19 cellular contexts compared by ENCODE assay signal in genomic region chr14:97491697-97492096, GRCh38.
"Had no signal": no experiment of that assay in that cellular context is flagged by ENCODE, and none has a peak within 500 bp of the region (broad histone marks: within the 10 kb centered on the region; RNA-seq: fewer than 3 reads in every experiment).

No MANE protein-coding gene starts in this region.

- H3K36me3 ChIP-seq: heart right ventricle, thoracic aorta, vagina had no signal

- ATAC-seq: activated CD4-positive, alpha-beta T cell treated with anti-CD3 and anti-CD28 coated beads for 36 hours; activated T-cell treated with anti-CD3 and anti-CD28 coated beads, Interleukin-2, amount 50 U/mL, for 4 hours; heart right ventricle; naive thymus-derived CD8-positive, alpha-beta T cell; stimulated activated naive B cell treated with anti-CD40 and anti-IgM and Interleukin-4, amounts not matched to agents 10 μg/mL and 1 μg/mL and 100 μg/mL, for 72 hours had no signal

- H3K4me3 ChIP-seq: heart right ventricle, thoracic aorta, vagina had no signal

- H3K9me3 ChIP-seq: thoracic aorta, vagina had no signal

- H3K27ac ChIP-seq: heart right ventricle, thoracic aorta, vagina had no signal

- DNase-seq: activated B cell treated with CpG ODN at 0.5 μM for 24 hours; activated CD4-positive, alpha-beta T cell treated with anti-CD3 and anti-CD28 coated beads for 36 hours; activated CD4-positive, alpha-beta T cell treated with anti-CD3 and anti-CD28 coated beads, Interleukin-2, amount 50 U/mL, for 4 hours; activated CD8-positive, alpha-beta memory T cell treated with anti-CD3 and anti-CD28 coated beads for 24 hours; activated CD8-positive, alpha-beta memory T cell treated with anti-CD3 and anti-CD28 coated beads, Interleukin-2, amount 50 U/mL, for 4 hours; activated effector memory CD4-positive, alpha-beta T cell treated with Interleukin-2 at 50 U/mL for 16 hours; activated naive CD4-positive, alpha-beta T cell treated with anti-CD3 and anti-CD28 coated beads for 36 hours; activated naive CD8-positive, alpha-beta T cell treated with anti-CD3 and anti-CD28 coated beads, Interleukin-2, amount 10 ng/mL, durations not matched to agents 7 days and 5 days; activated T-cell treated with anti-CD3 and anti-CD28 coated beads, Interleukin-2, amount 50 U/mL, for 4 hours; amniotic stem cell; heart right ventricle; kidney; naive thymus-derived CD8-positive, alpha-beta T cell; retina; stimulated activated CD4-positive, alpha-beta T cell treated with anti-CD3 and anti-CD28 coated beads, Interleukin-2, amount 100 ng/mL, for 48 hours; stimulated activated CD8-positive, alpha-beta memory T cell treated with anti-CD3 and anti-CD28 coated beads, Interleukin-4, amount 100 ng/mL, for 48 hours; stimulated activated naive B cell treated with anti-CD40 and anti-IgM and Interleukin-4, amounts not matched to agents 10 μg/mL and 1 μg/mL and 100 μg/mL, for 72 hours had no signal

- H3K4me1 ChIP-seq: heart right ventricle, vagina had no signal

- H3K27me3 ChIP-seq: vagina had no signal
